Comparison of ENCODE assay signal across 8 cellular contexts in the genomic region with DNA sequence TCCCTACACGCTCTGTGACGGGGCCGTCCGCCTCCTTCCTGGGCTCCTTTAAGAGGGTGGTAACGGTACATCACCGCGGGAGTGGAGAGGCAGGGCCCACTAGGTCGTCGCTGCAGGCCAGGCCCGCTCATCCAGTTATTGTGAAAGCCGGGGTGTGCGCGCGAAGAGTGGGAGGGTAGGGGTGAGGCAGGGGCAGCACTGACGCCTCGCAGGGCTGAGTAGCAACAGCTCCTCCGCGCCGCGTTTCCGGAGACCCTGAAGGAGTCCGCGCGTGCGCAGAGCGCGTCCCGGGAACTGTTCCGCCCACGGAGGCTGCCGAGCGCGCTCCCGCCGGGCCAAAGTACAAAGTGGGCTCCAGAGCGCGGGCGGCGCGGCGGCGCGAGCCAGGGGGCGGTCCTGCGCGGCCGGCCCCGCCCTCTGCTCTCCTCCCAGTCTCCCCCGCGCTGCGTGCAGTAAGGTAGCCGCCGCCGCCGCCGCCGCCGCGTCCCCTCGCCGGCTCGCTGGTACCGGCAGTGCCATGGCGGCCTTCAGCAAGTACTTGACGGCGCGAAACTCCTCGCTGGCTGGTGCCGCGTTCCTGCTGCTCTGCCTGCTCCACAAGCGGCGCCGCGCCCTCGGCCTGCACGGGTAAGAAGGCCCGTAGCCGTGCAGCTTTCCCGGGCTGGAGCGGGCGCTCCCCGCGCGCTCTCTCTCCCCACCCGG. TPM values are rescaled to one million over a fixed set of nuclear protein-coding genes. Genes with fewer than 3 reads are reported as not detected.
A peak's percentile ranks its signal among the peaks of the same experiment; 100 is the strongest.
DNase-seq lines count a peak whose midpoint lies in the region; ATAC-seq and TF ChIP-seq lines count a peak whose summit lies in the region.

Gene ABCD3, plus strand, starts transcription at position 428 of the 702 bp plus-strand sequence. Its CDS starts 90 bp downstream, at position 518.

- no peaks in the 10 kb centered on the region for H3K36me3 ChIP-seq in H7 (replicated peaks; ENCODE audit: control insufficient read depth, insufficient read depth, low read length)

- peak within 1 kb of the TSS; percentile 95 for H3K4me3 ChIP-seq in H7 (ENCODE audit: insufficient read depth, low read depth, low read length)
- peak within 1 kb of the TSS; percentile 87 for H3K4me3 ChIP-seq in fibroblast of pulmonary artery (replicated peaks; ENCODE audit: low read depth, low read length)

- peak within 1 kb of the TSS; percentile 53 to 86 (median 86) for H3K27ac Mint-ChIP-seq in nephron

- no peaks in the 10 kb centered on the region for H3K9me3 Mint-ChIP-seq in nephron

- no peaks in the 10 kb centered on the region for H3K27me3 Mint-ChIP-seq in nephron (ENCODE audit: low read depth)

- TF ChIP-seq POLR2A in Raji (IDR thresholded peaks at IDR 0.05; ENCODE audit: insufficient read depth, low read depth, low read length), result peak; percentile 97

- H3K4me1 Mint-ChIP-seq in nephron, result peaks cover 36% of the 10 kb centered on the region

- DNase-seq in ELF-1 (ENCODE audit: low read depth, low spot score), result peak; percentile 98
- DNase-seq in H7, result peak; percentile 91
- DNase-seq in M059J (ENCODE audit: low read depth), result peak; percentile 96
- DNase-seq in activated T-helper 9 cell treated with anti-CD3 and anti-CD28 coated beads, Interleukin-2, amount 50 U/mL, for 16 hours (ENCODE audit: low read depth), result peak; percentile 95
- DNase-seq in fibroblast of pulmonary artery (ENCODE audit: low read depth), result peak; percentile 99
- peak; percentile 97 for DNase-seq in stimulated activated naive CD8-positive, alpha-beta T cell treated with anti-CD3 and anti-CD28 coated beads, Interleukin-15, Interleukin-2, amounts not matched to agents 100 U/mL and 50 U/mL, for 24 hours

- TF ChIP-seq CTCF in fibroblast of pulmonary artery (IDR thresholded peaks at IDR 0.05; ENCODE audit: low read length, missing control alignments) (no peak), nephron (IDR thresholded peaks at IDR 0.05; ENCODE audit: unreplicated experiment in 3 of 3) (no peak)

- no peaks in the 10 kb centered on the region for H3K36me3 Mint-ChIP-seq in nephron (ENCODE audit: low read depth)

- H3K4me3 Mint-ChIP-seq in nephron, result peak within 1 kb of the TSS; percentile 91 to 95 (median 95)

- peaks cover 5% of the 10 kb centered on the region for H3K27me3 ChIP-seq in H7 (ENCODE audit: control insufficient read depth, insufficient read depth, low read length)

- peak; percentile 98 for ATAC-seq in stimulated activated naive CD8-positive, alpha-beta T cell treated with anti-CD3 and anti-CD28 coated beads, Interleukin-15, Interleukin-2, amounts not matched to agents 100 U/mL and 50 U/mL, for 24 hours

RNA-seq across cellular contexts. Expression of gene ABCD3, which starts in this region (rescaled TPM):
- total RNA-seq in H7 (2014; rRNA removed; shearing (Covaris generic)), result 32.1 and 34.5 TPM in 2 replicates
- total RNA-seq in M059J (2014; rRNA removed; shearing (Covaris generic)), result 42.8 and 73.5 TPM in 2 replicates

Comparison
In these comparisons a context has a peak if more than half of its experiments do, and no peak if none do; other contexts are left out.
1. Peak in every context shown above with its lines: DNase-seq, ATAC-seq and H3K4me3 ChIP-seq.